Comparison of ENCODE assay signal across 17 cellular contexts in the genomic region with DNA sequence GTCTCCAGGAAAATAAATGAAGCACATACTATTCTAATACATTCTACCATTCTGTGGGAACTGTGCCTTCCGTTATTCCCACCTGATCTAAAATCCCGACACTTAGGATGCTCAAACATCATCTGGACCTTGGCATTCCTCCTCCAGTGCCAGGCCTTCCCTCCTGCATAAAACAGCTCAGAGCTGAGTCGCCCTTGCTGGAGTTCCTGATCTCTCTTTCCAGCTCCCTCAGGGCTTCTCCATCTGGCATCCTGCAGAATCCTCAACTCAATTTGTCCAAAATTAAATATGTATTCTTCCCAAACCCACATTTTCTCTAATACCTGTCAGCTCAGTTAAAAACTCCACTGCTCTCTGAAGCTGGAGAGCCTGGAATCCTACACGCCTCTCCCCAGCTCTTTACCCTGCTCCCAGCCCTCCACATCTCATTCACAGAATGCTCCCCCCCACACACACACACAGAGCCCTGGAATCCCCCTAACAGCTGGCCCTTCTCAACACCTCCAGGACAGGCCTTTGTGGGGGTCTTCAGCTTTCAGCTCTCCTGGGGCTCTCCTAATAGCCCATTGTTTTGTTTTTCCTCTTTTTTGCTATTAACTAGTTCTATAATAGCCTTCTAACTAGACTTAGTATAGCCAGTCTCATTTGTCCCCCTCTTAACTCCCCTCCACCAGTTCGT.
DNase-seq lines count a peak whose midpoint lies in the region; ATAC-seq lines count a peak whose summit lies in the region.
"Had no signal": no experiment of that assay in that cellular context is flagged by ENCODE, and none has a peak within 500 bp of the region (broad histone marks: within the 10 kb centered on the region; RNA-seq: fewer than 3 reads in every experiment).

No MANE protein-coding gene starts in this region.

- peaks cover 3% of the 10 kb centered on the region for H3K4me1 Mint-ChIP-seq in activated CD8-positive, alpha-beta T cell treated with anti-CD3 and anti-CD28 coated beads, Interleukin-2, amount 10 ng/mL, durations not matched to agents 7 days and 5 days (ENCODE audit: low read depth)

- H3K27ac ChIP-seq in angular gyrus (ENCODE audit: low read depth, low read length) (peak overlapping the region; percentile 97), iPS-20b (ENCODE audit: low read length) (no peak overlapping the region), stomach smooth muscle (ENCODE audit: low read length) (peak overlapping the region; percentile 79)
- H3K27ac ChIP-seq: HL-60, KMS-11 had no signal

- H3K36me3 Mint-ChIP-seq in activated CD8-positive, alpha-beta T cell treated with anti-CD3 and anti-CD28 coated beads, Interleukin-2, amount 10 ng/mL, durations not matched to agents 7 days and 5 days (ENCODE audit: low read depth): no peaks in the 10 kb centered on the region
- H3K36me3 Mint-ChIP-seq: WTC11 had no signal

- peaks cover 28% of the 10 kb centered on the region; the same call in 1 of the 2 replicates for H3K4me1 ChIP-seq in iPS-20b (ENCODE audit: insufficient read depth, low read length)
- H3K4me1 ChIP-seq in stomach smooth muscle (ENCODE audit: control insufficient read depth, insufficient read depth, low read length): peaks cover 46% of the 10 kb centered on the region

- no peak overlapping the region for H3K27ac Mint-ChIP-seq in activated CD8-positive, alpha-beta T cell treated with anti-CD3 and anti-CD28 coated beads, Interleukin-2, amount 10 ng/mL, durations not matched to agents 7 days and 5 days
- H3K27ac Mint-ChIP-seq: T-cell, WTC11 had no signal

- no peak for ATAC-seq in activated CD8-positive, alpha-beta T cell treated with anti-CD3 and anti-CD28 coated beads, Interleukin-2, amount 10 ng/mL, durations not matched to agents 7 days and 5 days
- ATAC-seq: T-cell, WTC11 had no signal

- H3K36me3 ChIP-seq in iPS-20b (ENCODE audit: insufficient read depth, low read depth, low read length) (no peaks in the 10 kb centered on the region), stomach smooth muscle (ENCODE audit: control insufficient read depth in 2 of 2, insufficient read depth in 2 of 2, low read length in 2 of 2) (no peaks in the 10 kb centered on the region)
- H3K36me3 ChIP-seq: stomach had no signal

- H3K27me3 ChIP-seq in iPS-20b (ENCODE audit: insufficient read depth, low read length) (no peaks in the 10 kb centered on the region), stomach smooth muscle (ENCODE audit: control insufficient read depth in 1 of 2, insufficient read depth in 2 of 2, low read length in 2 of 2) (no peaks in the 10 kb centered on the region)
- H3K27me3 ChIP-seq: stomach had no signal

- H3K9me3 Mint-ChIP-seq in activated CD8-positive, alpha-beta T cell treated with anti-CD3 and anti-CD28 coated beads, Interleukin-2, amount 10 ng/mL, durations not matched to agents 7 days and 5 days (ENCODE audit: insufficient read depth): no peaks in the 10 kb centered on the region
- H3K9me3 Mint-ChIP-seq: T-cell, WTC11 had no signal

- H3K4me3 ChIP-seq in iPS-20b (ENCODE audit: low read length) (no peak overlapping the region), stomach smooth muscle (ENCODE audit: low read length in 2 of 2) (no peak overlapping the region)
- H3K4me3 ChIP-seq: stomach had no signal

- H3K9me3 ChIP-seq in iPS-20b (ENCODE audit: insufficient read depth, low read depth, low read length) (no peaks in the 10 kb centered on the region), stomach smooth muscle (ENCODE audit: control insufficient read depth in 2 of 2, low read length in 2 of 2) (no peaks in the 10 kb centered on the region)
- H3K9me3 ChIP-seq: stomach had no signal

- POLR2A ChIA-PET in activated CD8-positive, alpha-beta T cell treated with anti-CD3 and anti-CD28 coated beads, Interleukin-2, amount 10 ng/mL, durations not matched to agents 7 days and 5 days (lab: Charles Lee): no interaction called here

- DNase-seq in NCI-H82 (lab: John Stamatoyannopoulos, UW): peak; percentile 10
- no peak for DNase-seq in NCI-H82 treated with DMSO at 0.1 percent for 48 hours (lab: John Stamatoyannopoulos, UW; ENCODE audit: unreplicated experiment)
- DNase-seq in dedifferentiated amniotic fluid mesenchymal stem cell (ENCODE audit: extremely low spot score): no peak
- DNase-seq in activated CD8-positive, alpha-beta T cell treated with anti-CD3 and anti-CD28 coated beads, Interleukin-2, amount 10 ng/mL, durations not matched to agents 7 days and 5 days: no peak
- no peak for DNase-seq in activated CD4-positive, CD25-positive, alpha-beta regulatory T cell (lab: John Stamatoyannopoulos, UW)
- DNase-seq: DND-41; effector memory CD4-positive, alpha-beta T cell; NCI-H1436; NCI-H446 treated with DMSO at 0.1 percent for 48 hours; stomach; T-cell had no signal

- CTCF ChIA-PET in activated CD8-positive, alpha-beta T cell treated with anti-CD3 and anti-CD28 coated beads, Interleukin-2, amount 10 ng/mL, durations not matched to agents 7 days and 5 days (lab: Charles Lee): interaction anchor here (1.4 to 11.2 kb wide), 6 partner anchors 44 to 525 kb away, joined by 4 to 148 read pairs (median 12); partner anchors contain the start of gene HMG20A

- H3K9ac ChIP-seq in iPS-20b (ENCODE audit: low read depth, low read length) (peak overlapping the region; percentile 24; the same call in 1 of the 2 replicates), stomach smooth muscle (ENCODE audit: low read length in 2 of 2) (no peak overlapping the region)
- H3K9ac ChIP-seq: KMS-11 had no signal

- no peak overlapping the region for H3K4me3 Mint-ChIP-seq in activated CD8-positive, alpha-beta T cell treated with anti-CD3 and anti-CD28 coated beads, Interleukin-2, amount 10 ng/mL, durations not matched to agents 7 days and 5 days
- H3K4me3 Mint-ChIP-seq: T-cell, WTC11 had no signal

- H3K27me3 Mint-ChIP-seq in activated CD8-positive, alpha-beta T cell treated with anti-CD3 and anti-CD28 coated beads, Interleukin-2, amount 10 ng/mL, durations not matched to agents 7 days and 5 days (ENCODE audit: low read depth): no peaks in the 10 kb centered on the region
- H3K27me3 Mint-ChIP-seq: T-cell had no signal
